Comparison of ENCODE assay signal across 8 cellular contexts in the genomic region with DNA sequence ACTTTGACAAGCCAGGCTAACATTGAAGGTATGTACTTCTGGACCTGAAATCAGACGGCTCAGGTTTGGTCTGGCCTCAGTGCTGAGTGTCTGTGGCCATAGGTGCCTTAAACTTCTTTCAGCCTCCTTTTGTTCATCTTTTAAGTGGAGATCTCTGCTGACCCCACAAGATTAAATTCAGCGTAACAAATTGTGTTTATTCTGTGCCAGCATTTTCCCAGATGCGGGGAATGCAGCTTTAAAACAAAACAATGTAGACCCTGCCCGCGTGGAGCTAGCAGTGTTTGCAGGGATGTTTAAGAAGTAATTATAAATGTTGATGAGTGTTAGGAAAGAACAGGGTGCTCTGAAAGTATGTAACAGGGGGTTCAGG. TPM values are rescaled to one million over a fixed set of nuclear protein-coding genes. Genes with fewer than 3 reads are reported as not detected.
A peak's percentile ranks its signal among the peaks of the same experiment; 100 is the strongest.
DNase-seq lines count a peak whose midpoint lies in the region; ATAC-seq and TF ChIP-seq lines count a peak whose summit lies in the region.

No MANE protein-coding gene starts in this region.

- no peak for DNase-seq in heart left ventricle
- no peak for DNase-seq in left ventricle myocardium superior
- no peak for DNase-seq in uterus
- no peak for DNase-seq in NCI-H524 (lab: John Stamatoyannopoulos, UW)
- DNase-seq in omental fat pad (ENCODE audit: low spot score), result no peak

- TF ChIP-seq POLR2A in heart left ventricle (IDR thresholded peaks at IDR 0.05) (no peak), uterus (IDR thresholded peaks at IDR 0.05) (no peak)

- intact Hi-C loops in heart left ventricle (cut with DNase I), result loop anchor here in 1 of 10 donors (2.0 kb wide), 1 partner anchor 17 kb away; no protein-coding TSS in a partner anchor
- intact Hi-C loops in left ventricle myocardium superior (cut with micrococcal nuclease), result no loop called here
- intact Hi-C loops in uterus (cut with DNase I; ENCODE audit: low total_unique reads), result no loop called here

- no peaks in the 10 kb centered on the region for H3K9me3 ChIP-seq in heart left ventricle
- H3K9me3 ChIP-seq in mesodermal cell (ENCODE audit: control insufficient read depth, low read length), result no peaks in the 10 kb centered on the region
- H3K9me3 ChIP-seq in uterus, result no peaks in the 10 kb centered on the region

- H3K4me3 ChIP-seq in heart left ventricle (peak overlapping the region; percentile 72 to 100 (median 94)), mesodermal cell (ENCODE audit: extremely low read depth, insufficient read depth, low read length, poor library complexity, severe bottlenecking) (peak overlapping the region; percentile 99), uterus (peak overlapping the region; percentile 83 to 99)

- H3K27me3 Mint-ChIP-seq in brain, result peaks cover 8% of the 10 kb centered on the region

- peaks cover 29% of the 10 kb centered on the region for H3K36me3 Mint-ChIP-seq in brain

- H3K4me1 ChIP-seq in heart left ventricle, result peaks cover 18 to 84% (median 59%) of the 10 kb centered on the region in 12 donors
- H3K4me1 ChIP-seq in mesodermal cell (ENCODE audit: control insufficient read depth, insufficient read depth, low read length, poor library complexity, severe bottlenecking), result peaks cover 30% of the 10 kb centered on the region
- H3K4me1 ChIP-seq in uterus, result peaks cover 0 to 12% of the 10 kb centered on the region in 2 donors

- TF ChIP-seq CTCF in heart left ventricle (IDR thresholded peaks at IDR 0.05) (no peak), brain (conservative IDR thresholded peaks at IDR 0.05) (no peak), uterus (IDR thresholded peaks at IDR 0.05) (no peak), omental fat pad (IDR thresholded peaks at IDR 0.05) (no peak)

- H3K27ac ChIP-seq in heart left ventricle (peak overlapping the region; percentile 82 to 100 (median 99)), mesodermal cell (ENCODE audit: low read depth, low read length, severe bottlenecking) (no peak overlapping the region), uterus (peak overlapping the region; percentile 89 to 96)

- H3K36me3 ChIP-seq in heart left ventricle (peaks cover 0 to 29% (median 4%) of the 10 kb centered on the region in 9 donors), mesodermal cell (ENCODE audit: control insufficient read depth, insufficient read depth, low read length) (peaks cover 48% of the 10 kb centered on the region), uterus (no peaks in the 10 kb centered on the region)

- no peaks in the 10 kb centered on the region for H3K9me3 Mint-ChIP-seq in brain

- peak overlapping the region; percentile 94 to 98 (median 95) for H3K4me3 Mint-ChIP-seq in brain

- ATAC-seq in heart left ventricle (no peak), left ventricle myocardium superior (no peak), HG03439 (IDR thresholded peaks at IDR 0.05; ENCODE audit: unreplicated experiment) (no peak), omental fat pad (ENCODE audit: low FRiP score) (no peak)

- 14 to 24% (median 16%) methylated on average over 5 of the region's 5 CpGs for WGBS in heart left ventricle, 4 donors
- 27 to 41% methylated on average over 5 of the region's 5 CpGs for WGBS in mesodermal cell (ENCODE audit: insufficient coverage in 2 of 2), 2 experiments

- H3K27me3 ChIP-seq in heart left ventricle, result no peaks in the 10 kb centered on the region
- H3K27me3 ChIP-seq in uterus, result no peaks in the 10 kb centered on the region

- H3K27ac Mint-ChIP-seq in brain, result peak overlapping the region; percentile 94 to 99 (median 96)

- peaks cover 58% of the 10 kb centered on the region for H3K4me1 Mint-ChIP-seq in brain

RNA-seq across cellular contexts. Expression of a gene that starts 0.9 kb away (rescaled TPM):
- total RNA-seq in heart left ventricle (100 to 1,000 TPM in 3 of 9 donors, 10 to 100 TPM in 6; 52.1 to 249 (median 69.9) TPM), left ventricle myocardium superior (69.1 TPM), uterus (100 to 1,000 TPM; 136 to 298 (median 224) TPM), omental fat pad (100 to 1,000 TPM; 230 to 364 (median 290) TPM)
- polyA plus RNA-seq in heart left ventricle (100 to 1,000 TPM in 1 of 2 donors, 10 to 100 TPM in 1; 23.8 to 118 TPM), brain (ENCODE audit: insufficient read depth, low read depth, low replicate concordance) (188 TPM)
- polyA plus RNA-seq in mesodermal cell (2013, experiment 1 of 2), result 425 TPM
- polyA plus RNA-seq in mesodermal cell (2013, experiment 2 of 2), result 375 TPM

RNA-seq across cellular contexts. Expression of a gene that starts 55.6 kb away (rescaled TPM):
- total RNA-seq in heart left ventricle (100 to 1,000 TPM in 1 of 9 donors, 10 to 100 TPM in 8; 22.8 to 106 (median 38.6) TPM), left ventricle myocardium superior (38.9 TPM), uterus (100 to 1,000 TPM in 2 of 4 donors, 10 to 100 TPM in 2; 81.7 to 123 (median 94.5) TPM), omental fat pad (100 to 1,000 TPM in 2 of 4 donors, 10 to 100 TPM in 2; 57.7 to 116 (median 92.4) TPM)
- polyA plus RNA-seq in heart left ventricle (10 to 100 TPM; 32.0 to 47.9 TPM), brain (ENCODE audit: insufficient read depth, low read depth, low replicate concordance) (132 TPM)
- polyA plus RNA-seq in mesodermal cell (2013, experiment 1 of 2), result 115 TPM
- 96.1 TPM for polyA plus RNA-seq in mesodermal cell (2013, experiment 2 of 2)
